15 cellular contexts compared by ENCODE assay signal in the genomic region with DNA sequence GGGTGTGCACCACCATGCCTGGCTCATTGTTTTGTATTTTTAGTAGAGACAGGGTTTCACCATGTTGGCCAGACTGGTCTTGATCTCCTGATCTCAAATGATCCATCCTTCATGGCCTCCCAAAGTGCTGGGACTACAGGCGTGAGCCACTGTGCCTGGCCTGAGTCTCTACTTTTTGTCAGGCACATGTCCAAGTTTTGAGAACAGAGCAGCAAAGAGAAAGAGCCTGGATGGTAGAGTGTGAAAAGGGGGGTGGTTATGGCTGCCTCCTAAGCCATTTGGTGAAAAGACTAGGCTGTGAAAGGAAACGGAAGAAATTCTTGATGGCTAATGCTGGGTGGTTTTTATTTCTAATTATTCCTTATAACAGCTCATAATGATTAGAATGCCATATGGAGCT.
DNase-seq lines count a peak whose midpoint lies in the region; ATAC-seq and TF ChIP-seq lines count a peak whose summit lies in the region.
"Had no signal": no experiment of that assay in that cellular context is flagged by ENCODE, and none has a peak within 500 bp of the region (broad histone marks: within the 10 kb centered on the region; RNA-seq: fewer than 3 reads in every experiment).

No MANE protein-coding gene starts in this region.

- H3K27ac ChIP-seq in cingulate gyrus (ENCODE audit: low read depth, low read length) (peak overlapping the region; percentile 80), psoas muscle (peak overlapping the region; percentile 94)
- H3K27ac ChIP-seq: SJCRH30 had no signal

- peaks cover 75% of the 10 kb centered on the region for H3K4me1 ChIP-seq in psoas muscle
- H3K4me1 ChIP-seq: SJCRH30 had no signal

- 65 to 78% (median 69%) methylated on average over 2 of the region's 2 CpGs for WGBS in psoas muscle, 3 donors

- TF ChIP-seq CTCF in psoas muscle (IDR thresholded peaks at IDR 0.05) = no peak

- DNase-seq in left ventricle myocardium superior = no peak
- DNase-seq in Right ventricle myocardium inferior (ENCODE audit: missing footprints) = no peak
- no peak for DNase-seq in psoas muscle
- no peak for DNase-seq in NOMO-1 treated with DMSO at 0.1 percent for 48 hours (lab: John Stamatoyannopoulos, UW; ENCODE audit: unreplicated experiment)
- DNase-seq in SKM-1 (lab: John Stamatoyannopoulos, UW; ENCODE audit: unreplicated experiment) = no peak
- DNase-seq: CD8-positive, alpha-beta T cell; KG1; NCI-H2107; NCI-H774; RPMI8226 had no signal

- peak; percentile 68 for ATAC-seq in left ventricle myocardium superior
- ATAC-seq in Right ventricle myocardium inferior = no peak
- ATAC-seq in psoas muscle = no peak
- no peak for ATAC-seq in GM19455 (IDR thresholded peaks at IDR 0.05; ENCODE audit: unreplicated experiment)
- no peak for ATAC-seq in GM21367 (IDR thresholded peaks at IDR 0.05; ENCODE audit: unreplicated experiment)
- ATAC-seq: PC-3 had no signal

- H3K36me3 ChIP-seq in psoas muscle (ENCODE audit: insufficient read depth in 1 of 2, low read depth in 1 of 2) = no peaks in the 10 kb centered on the region
- H3K36me3 ChIP-seq: SJCRH30 had no signal

- H3K4me3 ChIP-seq in psoas muscle = no peak overlapping the region
- H3K4me3 ChIP-seq: SJCRH30 had no signal

- H3K27me3 ChIP-seq in psoas muscle (ENCODE audit: insufficient read depth in 3 of 3, low read length in 2 of 3) = no peaks in the 10 kb centered on the region
- H3K27me3 ChIP-seq: SJCRH30 had no signal

- H3K9me3 ChIP-seq in psoas muscle = no peaks in the 10 kb centered on the region
- H3K9me3 ChIP-seq: SJCRH30 had no signal

- intact Hi-C loops in left ventricle myocardium superior (cut with micrococcal nuclease) (no loop called here), Right ventricle myocardium inferior (cut with DNase I) (no loop called here), psoas muscle (cut with DNase I) (loop anchor here in 1 of 2 donors (5.0 kb wide), 1 partner anchor 63 kb away; a partner anchor contains a TSS)
